Comparison of ENCODE assay signal across 21 cellular contexts in genomic region chrX:71578253-71579135, GRCh38. TPM values are rescaled to one million over a fixed set of nuclear protein-coding genes. Genes with fewer than 3 reads are reported as not detected.
A peak's percentile ranks its signal among the peaks of the same experiment; 100 is the strongest.
DNase-seq lines count a peak whose midpoint lies in the region; ATAC-seq and TF ChIP-seq lines count a peak whose summit lies in the region.
"Had no signal": no experiment of that assay in that cellular context is flagged by ENCODE, and none has a peak within 500 bp of the region (broad histone marks: within the 10 kb centered on the region; RNA-seq: fewer than 3 reads in every experiment).

Gene GCNA, plus strand, starts transcription at chrX:71578437. Its CDS starts 2,385 bp downstream, at chrX:71580822.

- 93% methylated on average over 16 of the region's 48 CpGs; no CpG with 5 or more reads in 1 of the 2 experiments for WGBS in IMR-90 (ENCODE audit: extremely low coverage in 2 of 2, insufficient read length in 1 of 2), 2 experiments

- ATAC-seq in natural killer cell (peak; percentile 26 to 34 (median 30)), IMR-90 (ENCODE audit: low read depth) (no peak), esophagus mucosa (peak; percentile 30), GM19455 (IDR thresholded peaks at IDR 0.05; ENCODE audit: unreplicated experiment) (no peak)
- no peak for ATAC-seq in natural killer cell treated with Interleukin-12 subunit alpha and Interleukin-12 subunit beta and Interleukin-15 and Interleukin-18, amount 100 ng/mL, for 72 hours
- ATAC-seq: activated CD4-positive, CD25-positive, alpha-beta regulatory T cell treated with anti-CD3 and anti-CD28 coated beads, Interleukin-2, amount 50 U/mL, for 24 hours; GM12878 had no signal

- no peak within 1 kb of the TSS for H3K9ac ChIP-seq in IMR-90 (ENCODE audit: low read depth, low read length)

- CTCF ChIA-PET in IMR-90 (lab: Yijun Ruan, JAX): no interaction called here
- CTCF ChIA-PET in OCI-LY7 (lab: Charles Lee; ENCODE audit: unreplicated experiment): no interaction called here

- peaks cover 0 to 19% of the 10 kb centered on the region in 2 donors for H3K4me1 Mint-ChIP-seq in natural killer cell
- peaks cover 0 to 15% of the 10 kb centered on the region in 2 donors for H3K4me1 Mint-ChIP-seq in natural killer cell treated with Interleukin-12 subunit alpha and Interleukin-12 subunit beta and Interleukin-15 and Interleukin-18, amount 100 ng/mL, for 72 hours (ENCODE audit: low read depth in 2 of 2)

- H3K56ac ChIP-seq in IMR-90 (ENCODE audit: extremely low read depth, insufficient read depth, low read length): no peak within 1 kb of the TSS

- DNase-seq in natural killer cell (peak; percentile 15), IMR-90 (no peak), OCI-LY7 (ENCODE audit: low spot score) (no peak), NCI-H226 (no peak)
- DNase-seq in natural killer cell treated with Interleukin-12 subunit alpha and Interleukin-12 subunit beta and Interleukin-15 and Interleukin-18, amount 100 ng/mL, for 72 hours (ENCODE audit: low spot score): no peak
- DNase-seq: aorta; CD4-positive, CD25-positive, alpha-beta regulatory T cell; cerebellar nuclear complex; foreskin fibroblast; GOT3; KG1; left lung; NCI-H1436 treated with DMSO at 0.1 percent for 48 hours; NCI-H510A; SHP77 treated with DMSO at 0.1 percent for 48 hours had no signal

- H4K8ac ChIP-seq in IMR-90 (ENCODE audit: low read depth in 2 of 2, low read length in 2 of 2): no peak within 1 kb of the TSS

- H3K27ac ChIP-seq in IMR-90 (ENCODE audit: insufficient read depth, low read length) (no peak within 1 kb of the TSS), OCI-LY7 (ENCODE audit: low read depth, low read length, poor library complexity, severe bottlenecking) (no peak within 1 kb of the TSS)
- H3K27ac ChIP-seq: suprapubic skin had no signal

- H3K4me3 ChIP-seq in IMR-90 (ENCODE audit: insufficient read depth, low read depth, low read length): no peak within 1 kb of the TSS
- H3K4me3 ChIP-seq in OCI-LY7 (ENCODE audit: low read depth, low read length, poor library complexity, severe bottlenecking): no peak within 1 kb of the TSS
- H3K4me3 ChIP-seq: GM12878, left lung, suprapubic skin had no signal

- H2BK20ac ChIP-seq in IMR-90 (ENCODE audit: low read depth, low read length): no peak within 1 kb of the TSS

- H3K9me2 ChIP-seq in OCI-LY7 (ENCODE audit: insufficient read depth, low read length): no peaks in the 10 kb centered on the region

- intact Hi-C loops in natural killer cell (cut with micrococcal nuclease): no loop called here
- intact Hi-C loops in IMR-90 (cut with micrococcal nuclease): loop anchor here (10.0 kb wide), 1 partner anchor 194 kb away; no protein-coding TSS in a partner anchor
- intact Hi-C loops in OCI-LY7 (cut with micrococcal nuclease; ENCODE audit: unreplicated experiment): no loop called here

- H4K5ac ChIP-seq in IMR-90 (ENCODE audit: low read depth, low read length): no peak within 1 kb of the TSS

- no peaks in the 10 kb centered on the region for H3K36me3 Mint-ChIP-seq in natural killer cell
- no peaks in the 10 kb centered on the region for H3K36me3 Mint-ChIP-seq in natural killer cell treated with Interleukin-12 subunit alpha and Interleukin-12 subunit beta and Interleukin-15 and Interleukin-18, amount 100 ng/mL, for 72 hours

- dilution Hi-C loops in IMR-90 (cut with HindIII; ENCODE audit: low sequenced_read_pairs, unreplicated experiment): no loop called here

- H3K9me3 Mint-ChIP-seq in natural killer cell: no peaks in the 10 kb centered on the region
- no peaks in the 10 kb centered on the region for H3K9me3 Mint-ChIP-seq in natural killer cell treated with Interleukin-12 subunit alpha and Interleukin-12 subunit beta and Interleukin-15 and Interleukin-18, amount 100 ng/mL, for 72 hours
- H3K9me3 Mint-ChIP-seq: CD4-positive, CD25-positive, alpha-beta regulatory T cell had no signal

- H2AK9ac ChIP-seq in IMR-90 (replicated peaks; ENCODE audit: low read depth, low read length, poor library complexity): peak within 1 kb of the TSS; percentile 24

- H3K4ac ChIP-seq in IMR-90 (ENCODE audit: low read depth, low read length): no peak within 1 kb of the TSS

- TF ChIP-seq POLR2A in IMR-90 (IDR thresholded peaks at IDR 0.05; ENCODE audit: low read depth, low read length): no peak

- no peak within 1 kb of the TSS for H4K91ac ChIP-seq in IMR-90 (ENCODE audit: insufficient read depth, low read depth, low read length)

- TF ChIP-seq RAD21 in IMR-90 (IDR thresholded peaks at IDR 0.05; ENCODE audit: low read length): no peak

- no peaks in the 10 kb centered on the region; the same call in 1 of the 2 replicates for H3K27me3 ChIP-seq in IMR-90 (ENCODE audit: control insufficient read depth, insufficient read depth, low read length)
- H3K27me3 ChIP-seq: left lung, suprapubic skin had no signal

- no peak within 1 kb of the TSS for H2BK120ac ChIP-seq in IMR-90 (ENCODE audit: low read depth, low read length)

- no peaks in the 10 kb centered on the region for H3K27me3 Mint-ChIP-seq in natural killer cell (ENCODE audit: low read depth in 2 of 2)
- no peaks in the 10 kb centered on the region for H3K27me3 Mint-ChIP-seq in natural killer cell treated with Interleukin-12 subunit alpha and Interleukin-12 subunit beta and Interleukin-15 and Interleukin-18, amount 100 ng/mL, for 72 hours
- H3K27me3 Mint-ChIP-seq: CD4-positive, CD25-positive, alpha-beta regulatory T cell; progenitor cell of endocrine pancreas had no signal

- H3K4me1 ChIP-seq in IMR-90 (ENCODE audit: control insufficient read depth, insufficient read depth, low read length) (no peaks in the 10 kb centered on the region), OCI-LY7 (ENCODE audit: insufficient read depth, low read length, poor library complexity, severe bottlenecking) (no peaks in the 10 kb centered on the region)
- H3K4me1 ChIP-seq: left lung, suprapubic skin had no signal

- no peak within 1 kb of the TSS for H2AK5ac ChIP-seq in IMR-90 (ENCODE audit: low read depth, low read length)

- H2BK5ac ChIP-seq in IMR-90 (ENCODE audit: low read depth, low read length, poor library complexity, severe bottlenecking): no peak within 1 kb of the TSS

- no peak within 1 kb of the TSS for H2BK15ac ChIP-seq in IMR-90 (ENCODE audit: low read depth, low read length)

- in situ Hi-C loops in IMR-90 (cut with MboI; ENCODE audit: low sequenced_read_pairs): no loop called here

- H3K9me3 ChIP-seq in IMR-90 (ENCODE audit: control insufficient read depth, insufficient read depth, low read length) (no peaks in the 10 kb centered on the region), OCI-LY7 (ENCODE audit: low read length) (no peaks in the 10 kb centered on the region)
- H3K9me3 ChIP-seq: left lung, suprapubic skin had no signal

- POLR2A ChIA-PET in IMR-90 (lab: Charles Lee; ENCODE audit: unreplicated experiment) (no interaction called here), OCI-LY7 (lab: Charles Lee) (no interaction called here)

- H3K4me2 ChIP-seq in IMR-90 (ENCODE audit: low read depth, low read length): no peak within 1 kb of the TSS
- no peak within 1 kb of the TSS for H3K4me2 ChIP-seq in OCI-LY7 (ENCODE audit: low read length)

- peak within 1 kb of the TSS; percentile 68 to 84 for H3K27ac Mint-ChIP-seq in natural killer cell
- H3K27ac Mint-ChIP-seq in natural killer cell treated with Interleukin-12 subunit alpha and Interleukin-12 subunit beta and Interleukin-15 and Interleukin-18, amount 100 ng/mL, for 72 hours: peak within 1 kb of the TSS in 1 of 2 donors; percentile 76

- no peak within 1 kb of the TSS for H3K14ac ChIP-seq in IMR-90 (replicated peaks; ENCODE audit: low read depth, low read length)

- no peaks in the 10 kb centered on the region for H3K9me1 ChIP-seq in IMR-90 (ENCODE audit: insufficient read depth, low read length)

- no peak within 1 kb of the TSS for H3K18ac ChIP-seq in IMR-90 (ENCODE audit: low read depth, low read length)

- TF ChIP-seq CTCF in natural killer cell (IDR thresholded peaks at IDR 0.05) (no peak), IMR-90 (conservative IDR thresholded peaks at IDR 0.05; ENCODE audit: low read depth, low read length) (no peak), OCI-LY7 (conservative IDR thresholded peaks at IDR 0.05; ENCODE audit: low read length) (no peak)

- H3K79me2 ChIP-seq in OCI-LY7 (ENCODE audit: insufficient read depth, low read depth, low read length): no peaks in the 10 kb centered on the region

- H3K79me1 ChIP-seq in IMR-90 (ENCODE audit: low read depth in 1 of 2, low read length in 2 of 2): peaks cover 0 to 7% of the 10 kb centered on the region in 2 experiments; a peak in 2 of 4 replicates

- H2AFZ ChIP-seq in IMR-90 (replicated peaks; ENCODE audit: low read length, poor library complexity) (no peak within 1 kb of the TSS), OCI-LY7 (ENCODE audit: low read length) (no peak within 1 kb of the TSS)

- BruUV-seq in IMR-90 (replicated peaks; lab: Mats Ljungman, UMichigan): no TSS peak
- BruUV-seq in OCI-LY7 (replicated peaks; lab: Mats Ljungman, UMichigan): no TSS peak

- H3K23ac ChIP-seq in IMR-90 (ENCODE audit: low read depth, low read length): no peak within 1 kb of the TSS

- peak within 1 kb of the TSS; percentile 28 for H3K4me3 Mint-ChIP-seq in natural killer cell
- H3K4me3 Mint-ChIP-seq in natural killer cell treated with Interleukin-12 subunit alpha and Interleukin-12 subunit beta and Interleukin-15 and Interleukin-18, amount 100 ng/mL, for 72 hours: no peak within 1 kb of the TSS
- H3K4me3 Mint-ChIP-seq: CD4-positive, CD25-positive, alpha-beta regulatory T cell had no signal

- H4K20me1 ChIP-seq in IMR-90 (ENCODE audit: insufficient read depth, low read length) (no peaks in the 10 kb centered on the region; the same call in 1 of the 2 replicates), OCI-LY7 (ENCODE audit: insufficient read depth, low read length) (no peaks in the 10 kb centered on the region)

- peaks cover 8% of the 10 kb centered on the region for H3K36me3 ChIP-seq in IMR-90 (ENCODE audit: control insufficient read depth, insufficient read depth, low read length)
- peaks cover 42% of the 10 kb centered on the region for H3K36me3 ChIP-seq in OCI-LY7 (ENCODE audit: insufficient read depth, low read length)

TF ChIP-seq in IMR-90, 13 proteins besides CTCF, POLR2A, EP300 and RAD21:
- TF ChIP-seq MXI1 (IDR thresholded peaks at IDR 0.05; ENCODE audit: borderline replicate concordance, low read depth, low read length) (no peak), CEBPB (IDR thresholded peaks at IDR 0.05; ENCODE audit: low read depth, low read length) (no peak), MAZ (IDR thresholded peaks at IDR 0.05; ENCODE audit: borderline replicate concordance, low read depth, low read length) (no peak)
TF ChIP-seq in IMR-90: peak in this region for 0.

RNA-seq across cellular contexts. Expression of gene GCNA, which starts in this region (rescaled TPM):
- total RNA-seq in natural killer cell: 1 to 10 TPM; 3.6 to 4.5 (median 3.7) TPM
- total RNA-seq in natural killer cell treated with Interleukin-12 subunit alpha and Interleukin-12 subunit beta and Interleukin-15 and Interleukin-18, amount 100 ng/mL, for 72 hours: 1 to 10 TPM; 5.5 to 6.1 TPM
- 0.83 and 0.90 TPM in 2 replicates for total RNA-seq in IMR-90 (2012; rRNA removed)
- 0.75 and 1.3 TPM in 2 replicates for polyA plus RNA-seq in IMR-90 (2012; rRNA removed)
- polyA plus RNA-seq in IMR-90 (2012; cell fraction: cytosol; rRNA removed): 0.25 and 0.29 TPM in 2 replicates
- 2.3 and 9.8 TPM in 2 replicates for polyA plus RNA-seq in IMR-90 (2012; cell fraction: nucleus; rRNA removed; ENCODE audit: low replicate concordance)
- total RNA-seq in esophagus mucosa: 0.68 TPM
- total RNA-seq in OCI-LY7 (2014; rRNA removed; shearing (Covaris generic)): 2.0 and 2.1 TPM in 2 replicates
- total RNA-seq in OCI-LY7 (2022): 3.9 and 4.2 TPM in 2 replicates

Comparison
In these comparisons a context has a peak if more than half of its experiments do, and no peak if none do; other contexts are left out.
1. ATAC-seq: peak in natural killer cell (3 of 3); none in natural killer cell treated with Interleukin-12 subunit alpha and Interleukin-12 subunit beta and Interleukin-15 and Interleukin-18, amount 100 ng/mL, for 72 hours (0 of 2), IMR-90 (single experiment) and GM19455 (single experiment).
2. Peak in ATAC-seq in esophagus mucosa; RNA of the gene not detected or under 1 TPM.